36 cellular contexts compared by ENCODE assay signal in genomic region chr1:179748772-179749171, GRCh38. TPM values are rescaled to one million over a fixed set of nuclear protein-coding genes. Genes with fewer than 3 reads are reported as not detected.
"Had no signal": no experiment of that assay in that cellular context is flagged by ENCODE, and none has a peak within 500 bp of the region (broad histone marks: within the 10 kb centered on the region; RNA-seq: fewer than 3 reads in every experiment).

No MANE protein-coding gene starts in this region.

- H3K4me1 ChIP-seq: breast epithelium had no signal

- DNase-seq: activated effector memory CD4-positive, alpha-beta T cell treated with anti-CD3 and anti-CD28 coated beads, Interleukin-2, amount 50 U/mL, for 16 hours; activated effector memory CD4-positive, alpha-beta T cell treated with Interleukin-2 at 50 U/mL for 16 hours; activated gamma-delta T cell; activated gamma-delta T cell treated with Interleukin-2 at 50 U/mL for 16 hours; activated naive CD4-positive, alpha-beta T cell; activated naive CD4-positive, alpha-beta T cell treated with anti-CD3 and anti-CD28 coated beads for 36 hours; activated naive CD4-positive, alpha-beta T cell treated with anti-CD3 and anti-CD28 coated beads, Interleukin-2, amount 10 ng/mL, durations not matched to agents 7 days and 5 days; activated naive CD4-positive, alpha-beta T cell treated with anti-CD3 and anti-CD28 coated beads, Interleukin-2, amount 50 U/mL, for 16 hours; activated naive CD4-positive, alpha-beta T cell treated with Interleukin-2 at 50 U/mL for 16 hours; activated naive CD8-positive, alpha-beta T cell treated with anti-CD3 and anti-CD28 coated beads for 36 hours; activated naive CD8-positive, alpha-beta T cell treated with anti-CD3 and anti-CD28 coated beads, Interleukin-2, amount 10 ng/mL, durations not matched to agents 7 days and 5 days; activated naive CD8-positive, alpha-beta T cell treated with anti-CD3 and anti-CD28 coated beads, Interleukin-2, amount 50 U/mL, for 24 hours; activated T-cell treated with anti-CD3 and anti-CD28 coated beads, Interleukin-2, amount 50 U/mL, for 24 hours; activated T-cell treated with anti-CD3 and anti-CD28 coated beads, Interleukin-2, amount 50 U/mL, for 4 hours; activated T-cell treated with anti-CD3 and anti-CD28 coated beads, Interleukin-2, amount 50 U/mL, for 48 hours; activated T-cell treated with anti-CD3 and anti-CD28 coated beads, Interleukin-2, amount 50 U/mL, for 72 hours; adrenal gland; amniotic stem cell; amygdala; anterior cingulate cortex; aorta; body of pancreas; brain microvascular endothelial cell; caudate nucleus; central memory CD4-positive, alpha-beta T cell; cerebellar nuclear complex had no signal

- H3K27me3 ChIP-seq: ascending aorta had no signal

- H3K27ac ChIP-seq: ascending aorta, body of pancreas, brain microvascular endothelial cell, breast epithelium, cardiac muscle cell had no signal

- H3K9me3 ChIP-seq: adrenal gland, ascending aorta had no signal

- H3K36me3 ChIP-seq: adrenal gland, ascending aorta, brain microvascular endothelial cell, breast epithelium, cardiac muscle cell had no signal

- ATAC-seq: activated naive CD4-positive, alpha-beta T cell treated with anti-CD3 and anti-CD28 coated beads, Interleukin-2, amount 50 U/mL, for 72 hours; activated naive CD8-positive, alpha-beta T cell treated with anti-CD3 and anti-CD28 coated beads, Interleukin-2, amount 50 U/mL, for 24 hours; activated T-cell treated with anti-CD3 and anti-CD28 coated beads, Interleukin-2, amount 50 U/mL, for 4 hours; activated T-cell treated with anti-CD3 and anti-CD28 coated beads, Interleukin-2, amount 50 U/mL, for 72 hours; activated T-helper 17 cell treated with anti-CD3 and anti-CD28 coated beads, Interleukin-2, amount 50 U/mL, for 72 hours; body of pancreas had no signal

- H3K4me3 ChIP-seq: adrenal gland, ascending aorta, body of pancreas, breast epithelium, cardiac muscle cell had no signal

RNA-seq across cellular contexts. Expression of gene FAM163A, which starts 5.7 kb away (rescaled TPM):
- total RNA-seq: activated naive CD4-positive, alpha-beta T cell treated with anti-CD3 and anti-CD28 coated beads, Interleukin-2, amount 50 U/mL, for 72 hours; activated naive CD8-positive, alpha-beta T cell treated with anti-CD3 and anti-CD28 coated beads for 36 hours; activated naive CD8-positive, alpha-beta T cell treated with anti-CD3 and anti-CD28 coated beads, Interleukin-2, amount 10 ng/mL, durations not matched to agents 7 days and 5 days; activated T-cell treated with anti-CD3 and anti-CD28 coated beads, Interleukin-2, amount 50 U/mL, for 4 hours; activated T-cell treated with anti-CD3 and anti-CD28 coated beads, Interleukin-2, amount 50 U/mL, for 72 hours; activated T-helper 1 cell treated with anti-CD3 and anti-CD28 coated beads, Interleukin-12 subunit alpha, Interleukin-12 subunit beta, Interleukin-2, Interleukin-4 antibody, amounts not matched to agents 30 ng/mL and 10 ng/mL and 1 ng/mL, durations not matched to agents 14 hours and 24 hours and 36 hours; activated T-helper 17 cell treated with anti-CD3 and anti-CD28 coated beads, Interleukin-2, amount 50 U/mL, for 72 hours; activated T-helper 2 cell treated with anti-CD3 and anti-CD28 coated beads, Interferon-gamma antibody, Interleukin-2, Interleukin-4, amounts not matched to agents 10 μg/mL and 5 μg/mL and 100 μg/mL, durations not matched to agents 14 hours and 24 hours and 36 hours; aorta; ascending aorta; astrocyte; breast epithelium; bronchial epithelial cell; chondrocyte had no signal
